29 cellular contexts compared by ENCODE assay signal in genomic region chr1:53640696-53641065, GRCh38.
"Had no signal": no experiment of that assay in that cellular context is flagged by ENCODE, and none has a peak within 500 bp of the region (broad histone marks: within the 10 kb centered on the region; RNA-seq: fewer than 3 reads in every experiment).

No MANE protein-coding gene starts in this region.

- H3K4me3 ChIP-seq: breast epithelium, left lung, lung, mucosa of descending colon, sigmoid colon, upper lobe of left lung had no signal

- FAIRE-seq: frontal cortex, small intestine had no signal

- DNase-seq: activated CD4-positive, alpha-beta T cell treated with anti-CD3 and anti-CD28 coated beads, Interleukin-2, amount 50 U/mL, for 1 hour; activated CD8-positive, alpha-beta T cell treated with anti-CD3 and anti-CD28 coated beads for 36 hours; activated naive CD4-positive, alpha-beta T cell; activated naive CD8-positive, alpha-beta T cell treated with anti-CD3 and anti-CD28 coated beads for 36 hours; activated T-cell treated with anti-CD3 and anti-CD28 coated beads for 4 hours; activated T-cell treated with anti-CD3 and anti-CD28 coated beads, Interleukin-2, amount 50 U/mL, for 72 hours; amniotic stem cell; central memory CD4-positive, alpha-beta T cell; dermis blood vessel endothelial cell; effector CD4-positive, alpha-beta T cell; mesendoderm; small intestine; stimulated activated CD4-positive, alpha-beta T cell treated with anti-CD3 and anti-CD28 coated beads, Interleukin-1b, Interleukin-23, amount 100 ng/mL, for 48 hours; stimulated activated CD4-positive, alpha-beta T cell treated with anti-CD3 and anti-CD28 coated beads, Interleukin-4, amount 100 ng/mL, for 4 hours; stimulated activated CD8-positive, alpha-beta memory T cell treated with anti-CD3 and anti-CD28 coated beads, Interleukin-4, amount 100 ng/mL, for 48 hours; stimulated activated naive CD8-positive, alpha-beta T cell treated with anti-CD3 and anti-CD28 coated beads, Interleukin-15, amount 100 ng/mL, for 72 hours; substantia nigra; T-helper 17 cell; T1000; WERI-Rb-1 had no signal

- H3K4me3 Mint-ChIP-seq: activated CD8-positive, alpha-beta T cell treated with anti-CD3 and anti-CD28 coated beads for 36 hours; activated naive CD8-positive, alpha-beta T cell treated with anti-CD3 and anti-CD28 coated beads for 36 hours; activated T-cell treated with anti-CD3 and anti-CD28 coated beads, Interleukin-2, amount 50 U/mL, for 72 hours; natural killer cell treated with Interleukin-12 subunit alpha and Interleukin-12 subunit beta and Interleukin-15 and Interleukin-18, amount 100 ng/mL, for 72 hours; stimulated activated memory B cell treated with anti-CD40 and anti-IgM and Interleukin-4, amounts not matched to agents 10 μg/mL and 1 μg/mL and 100 μg/mL, for 72 hours; stimulated activated naive CD8-positive, alpha-beta T cell treated with anti-CD3 and anti-CD28 coated beads, Interleukin-15, amount 100 ng/mL, for 72 hours; T-helper 17 cell had no signal

- ATAC-seq: activated CD8-positive, alpha-beta T cell treated with anti-CD3 and anti-CD28 coated beads for 36 hours; activated T-cell treated with anti-CD3 and anti-CD28 coated beads, Interleukin-2, amount 50 U/mL, for 72 hours; left lung; mucosa of descending colon; natural killer cell treated with Interleukin-12 subunit alpha and Interleukin-12 subunit beta and Interleukin-15 and Interleukin-18, amount 100 ng/mL, for 72 hours; stimulated activated memory B cell treated with anti-CD40 and anti-IgM and Interleukin-4, amounts not matched to agents 10 μg/mL and 1 μg/mL and 100 μg/mL, for 72 hours; stimulated activated naive CD8-positive, alpha-beta T cell treated with anti-CD3 and anti-CD28 coated beads, Interleukin-15, amount 100 ng/mL, for 72 hours; T-helper 17 cell had no signal

- H3K9me3 Mint-ChIP-seq: activated CD8-positive, alpha-beta T cell treated with anti-CD3 and anti-CD28 coated beads for 36 hours; activated naive CD8-positive, alpha-beta T cell treated with anti-CD3 and anti-CD28 coated beads for 36 hours; activated T-cell treated with anti-CD3 and anti-CD28 coated beads, Interleukin-2, amount 50 U/mL, for 72 hours; natural killer cell treated with Interleukin-12 subunit alpha and Interleukin-12 subunit beta and Interleukin-15 and Interleukin-18, amount 100 ng/mL, for 72 hours; stimulated activated memory B cell treated with anti-CD40 and anti-IgM and Interleukin-4, amounts not matched to agents 10 μg/mL and 1 μg/mL and 100 μg/mL, for 72 hours; stimulated activated naive CD8-positive, alpha-beta T cell treated with anti-CD3 and anti-CD28 coated beads, Interleukin-15, amount 100 ng/mL, for 72 hours had no signal

- H3K27me3 ChIP-seq: breast epithelium, left lung, sigmoid colon, upper lobe of left lung had no signal

- H3K27ac Mint-ChIP-seq: activated CD8-positive, alpha-beta T cell treated with anti-CD3 and anti-CD28 coated beads for 36 hours; activated naive CD8-positive, alpha-beta T cell treated with anti-CD3 and anti-CD28 coated beads for 36 hours; activated T-cell treated with anti-CD3 and anti-CD28 coated beads, Interleukin-2, amount 50 U/mL, for 72 hours; natural killer cell treated with Interleukin-12 subunit alpha and Interleukin-12 subunit beta and Interleukin-15 and Interleukin-18, amount 100 ng/mL, for 72 hours; stimulated activated memory B cell treated with anti-CD40 and anti-IgM and Interleukin-4, amounts not matched to agents 10 μg/mL and 1 μg/mL and 100 μg/mL, for 72 hours; stimulated activated naive CD8-positive, alpha-beta T cell treated with anti-CD3 and anti-CD28 coated beads, Interleukin-15, amount 100 ng/mL, for 72 hours; T-helper 17 cell had no signal

- H3K4me1 ChIP-seq: breast epithelium, left lung, sigmoid colon, upper lobe of left lung had no signal

- H3K27ac ChIP-seq: breast epithelium, left lung, sigmoid colon, upper lobe of left lung, WERI-Rb-1 had no signal

- H3K36me3 Mint-ChIP-seq: activated naive CD8-positive, alpha-beta T cell treated with anti-CD3 and anti-CD28 coated beads for 36 hours; natural killer cell treated with Interleukin-12 subunit alpha and Interleukin-12 subunit beta and Interleukin-15 and Interleukin-18, amount 100 ng/mL, for 72 hours; stimulated activated memory B cell treated with anti-CD40 and anti-IgM and Interleukin-4, amounts not matched to agents 10 μg/mL and 1 μg/mL and 100 μg/mL, for 72 hours had no signal

- H3K4me1 Mint-ChIP-seq: activated naive CD8-positive, alpha-beta T cell treated with anti-CD3 and anti-CD28 coated beads for 36 hours; stimulated activated memory B cell treated with anti-CD40 and anti-IgM and Interleukin-4, amounts not matched to agents 10 μg/mL and 1 μg/mL and 100 μg/mL, for 72 hours; stimulated activated naive CD8-positive, alpha-beta T cell treated with anti-CD3 and anti-CD28 coated beads, Interleukin-15, amount 100 ng/mL, for 72 hours had no signal

- H3K36me3 ChIP-seq: breast epithelium, left lung, sigmoid colon, upper lobe of left lung, WERI-Rb-1 had no signal

- H3K27me3 Mint-ChIP-seq: activated CD8-positive, alpha-beta T cell treated with anti-CD3 and anti-CD28 coated beads for 36 hours; activated naive CD8-positive, alpha-beta T cell treated with anti-CD3 and anti-CD28 coated beads for 36 hours; stimulated activated naive CD8-positive, alpha-beta T cell treated with anti-CD3 and anti-CD28 coated beads, Interleukin-15, amount 100 ng/mL, for 72 hours had no signal

- H3K9me3 ChIP-seq: breast epithelium, left lung, mucosa of descending colon, sigmoid colon, upper lobe of left lung had no signal
